Comparison of ENCODE assay signal across 9 cellular contexts in the genomic region with DNA sequence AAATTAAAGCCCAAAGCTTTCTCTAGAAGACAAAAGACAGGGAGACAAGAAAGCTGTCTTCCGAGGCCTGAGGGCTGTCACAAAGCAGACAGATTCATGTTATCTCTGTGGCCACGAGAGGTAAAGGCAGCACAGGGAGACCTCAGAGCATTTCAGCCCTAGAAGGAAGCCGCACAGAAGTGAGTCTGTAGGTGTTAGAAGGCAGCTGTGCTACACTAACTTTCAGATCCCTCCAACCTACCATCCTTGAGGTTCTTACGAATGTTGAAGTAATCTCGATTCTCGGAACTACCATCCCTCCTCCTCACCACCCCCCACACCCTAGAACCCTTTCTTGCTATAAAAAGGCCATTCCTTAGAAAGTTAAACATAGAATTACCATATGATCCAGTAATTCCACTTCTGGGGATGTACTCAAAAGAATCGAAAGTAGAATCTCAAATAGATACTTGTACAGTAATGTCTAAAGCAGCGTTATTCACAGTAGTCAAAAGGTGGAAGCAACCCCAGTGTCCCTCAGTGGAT. TPM values are rescaled to one million over a fixed set of nuclear protein-coding genes. Genes with fewer than 3 reads are reported as not detected.
DNase-seq lines count a peak whose midpoint lies in the region; ATAC-seq and TF ChIP-seq lines count a peak whose summit lies in the region.
"Had no signal": no experiment of that assay in that cellular context is flagged by ENCODE, and none has a peak within 500 bp of the region (broad histone marks: within the 10 kb centered on the region; RNA-seq: fewer than 3 reads in every experiment).

No MANE protein-coding gene starts in this region.

- H3K36me3 ChIP-seq in trophoblast cell (ENCODE audit: control insufficient read depth in 1 of 2, insufficient read depth in 2 of 2, low read length in 2 of 2): no peaks in the 10 kb centered on the region
- no peaks in the 10 kb centered on the region for H3K36me3 ChIP-seq in testis (ENCODE audit: low read depth, missing control alignments)

- H2AFZ ChIP-seq in trophoblast cell (ENCODE audit: insufficient read depth, low read length, poor library complexity): no peak overlapping the region
- H2AFZ ChIP-seq: parathyroid adenoma had no signal

- CTCF ChIA-PET in Calu3 (lab: Charles Lee): no interaction called here

- H3K9me3 Mint-ChIP-seq in activated CD4-positive, alpha-beta T cell treated with anti-CD3 and anti-CD28 coated beads, Interleukin-2, amount 10 ng/mL, durations not matched to agents 24 days and 14 days: no peaks in the 10 kb centered on the region
- H3K9me3 Mint-ChIP-seq in Calu3 (ENCODE audit: low read depth, unreplicated experiment): no peaks in the 10 kb centered on the region

- H2BK12ac ChIP-seq in trophoblast cell (ENCODE audit: low read length): peak overlapping the region; percentile 61

- H3K4me3 Mint-ChIP-seq in activated CD4-positive, alpha-beta T cell treated with anti-CD3 and anti-CD28 coated beads, Interleukin-2, amount 10 ng/mL, durations not matched to agents 24 days and 14 days: peak overlapping the region; percentile 59
- no peak overlapping the region for H3K4me3 Mint-ChIP-seq in Calu3 (ENCODE audit: low read depth, unreplicated experiment)

- H3K9ac ChIP-seq in trophoblast cell (ENCODE audit: low read length): no peak overlapping the region
- H3K9ac ChIP-seq: parathyroid adenoma had no signal

- no CpG with 5 or more reads among the region's 8 CpGs for WGBS in trophoblast cell (ENCODE audit: extremely low coverage, insufficient coverage, insufficient read length)
- 76 to 78% methylated on average over 8 of the region's 8 CpGs for WGBS in testis, 2 donors

- no peaks in the 10 kb centered on the region for H3K9me3 ChIP-seq in trophoblast cell (ENCODE audit: insufficient read depth, low read depth, low read length)
- H3K9me3 ChIP-seq in testis: no peaks in the 10 kb centered on the region

- H3K27ac ChIP-seq in trophoblast cell (ENCODE audit: low read depth, low read length): no peak overlapping the region
- peak overlapping the region in 1 of 2 donors; percentile 24 for H3K27ac ChIP-seq in testis
- H3K27ac ChIP-seq: parathyroid adenoma had no signal

- no peak overlapping the region for H4K12ac ChIP-seq in trophoblast cell (ENCODE audit: low read depth, low read length)

- H3K4me2 ChIP-seq in trophoblast cell (ENCODE audit: low read length): no peak overlapping the region

- H3K14ac ChIP-seq in trophoblast cell (ENCODE audit: low read length): no peak overlapping the region

- no peak overlapping the region for H3K4me3 ChIP-seq in trophoblast cell (ENCODE audit: low read depth, low read length)
- no peak overlapping the region for H3K4me3 ChIP-seq in testis

- intact Hi-C loops in activated CD4-positive, alpha-beta T cell treated with anti-CD3 and anti-CD28 coated beads, Interleukin-2, amount 10 ng/mL, durations not matched to agents 24 days and 14 days (cut with micrococcal nuclease): loop anchor here (1.0 kb wide), 8 partner anchors 15 to 111 kb away; no protein-coding TSS in a partner anchor
- intact Hi-C loops in Calu3 (cut with micrococcal nuclease; ENCODE audit: unreplicated experiment) (no loop called here), testis (cut with DNase I; ENCODE audit: low total_unique reads) (no loop called here)

- no peak for TF ChIP-seq CTCF in Calu3 (IDR thresholded peaks at IDR 0.05; ENCODE audit: unreplicated experiment)
- TF ChIP-seq CTCF in testis (IDR thresholded peaks at IDR 0.05): no peak

- H3K79me2 ChIP-seq in trophoblast cell (ENCODE audit: control insufficient read depth, insufficient read depth, low read length, poor library complexity): peaks cover 3% of the 10 kb centered on the region
- H3K79me2 ChIP-seq: parathyroid adenoma had no signal

- H3K27me3 ChIP-seq in trophoblast cell (ENCODE audit: insufficient read depth, low read length) (no peaks in the 10 kb centered on the region), testis (no peaks in the 10 kb centered on the region)

- no peak for TF ChIP-seq POLR2A in testis (IDR thresholded peaks at IDR 0.05)

- peak; percentile 90 for DNase-seq in activated CD4-positive, alpha-beta T cell treated with anti-CD3 and anti-CD28 coated beads, Interleukin-2, amount 10 ng/mL, durations not matched to agents 24 days and 14 days
- DNase-seq in trophoblast cell (no peak), Calu3 (no peak), testis (no peak), NCI-H187 (lab: John Stamatoyannopoulos, UW) (no peak), SW 1271 (lab: John Stamatoyannopoulos, UW) (no peak)

- H4K91ac ChIP-seq in trophoblast cell (ENCODE audit: low read depth, low read length): no peak overlapping the region

- H3K36me3 Mint-ChIP-seq in activated CD4-positive, alpha-beta T cell treated with anti-CD3 and anti-CD28 coated beads, Interleukin-2, amount 10 ng/mL, durations not matched to agents 24 days and 14 days (ENCODE audit: low read depth): peaks cover 1% of the 10 kb centered on the region
- H3K36me3 Mint-ChIP-seq in Calu3 (ENCODE audit: insufficient read depth, unreplicated experiment): peaks cover 5% of the 10 kb centered on the region

- H2BK120ac ChIP-seq in trophoblast cell (ENCODE audit: insufficient read depth, low read length, poor library complexity): no peak overlapping the region

- ATAC-seq in GM18867 (IDR thresholded peaks at IDR 0.05; ENCODE audit: unreplicated experiment) (peak; percentile 89), HG02870 (IDR thresholded peaks at IDR 0.05; ENCODE audit: unreplicated experiment) (peak; percentile 69)

- no peaks in the 10 kb centered on the region for H3K27me3 Mint-ChIP-seq in activated CD4-positive, alpha-beta T cell treated with anti-CD3 and anti-CD28 coated beads, Interleukin-2, amount 10 ng/mL, durations not matched to agents 24 days and 14 days
- H3K27me3 Mint-ChIP-seq in Calu3 (ENCODE audit: unreplicated experiment): no peaks in the 10 kb centered on the region

- no peak overlapping the region for H2AK5ac ChIP-seq in trophoblast cell (ENCODE audit: low read length)

- H3K4me1 Mint-ChIP-seq in activated CD4-positive, alpha-beta T cell treated with anti-CD3 and anti-CD28 coated beads, Interleukin-2, amount 10 ng/mL, durations not matched to agents 24 days and 14 days: peaks cover 48% of the 10 kb centered on the region
- no peaks in the 10 kb centered on the region for H3K4me1 Mint-ChIP-seq in Calu3 (ENCODE audit: low read depth, unreplicated experiment)

- peak overlapping the region; percentile 92 for H3K27ac Mint-ChIP-seq in activated CD4-positive, alpha-beta T cell treated with anti-CD3 and anti-CD28 coated beads, Interleukin-2, amount 10 ng/mL, durations not matched to agents 24 days and 14 days
- no peak overlapping the region for H3K27ac Mint-ChIP-seq in Calu3 (ENCODE audit: unreplicated experiment)

- no peak overlapping the region for H3K4ac ChIP-seq in trophoblast cell (ENCODE audit: low read depth, low read length)

- H3K18ac ChIP-seq in trophoblast cell (ENCODE audit: low read length): no peak overlapping the region

- no TSS peak for BruUV-seq in Calu3 (replicated peaks; lab: Mats Ljungman, UMichigan)

- H3K4me1 ChIP-seq in trophoblast cell (ENCODE audit: control insufficient read depth in 1 of 2, insufficient read depth in 2 of 2, low read length in 2 of 2) (peaks cover 5 to 6% of the 10 kb centered on the region in 2 experiments), testis (peaks cover 40% of the 10 kb centered on the region)
- H3K4me1 ChIP-seq: parathyroid adenoma had no signal

- H3K79me1 ChIP-seq in trophoblast cell (ENCODE audit: low read length): peaks cover 5% of the 10 kb centered on the region

- no peak overlapping the region for H2BK5ac ChIP-seq in trophoblast cell (ENCODE audit: low read depth, low read length, poor library complexity)

- H4K8ac ChIP-seq in trophoblast cell (ENCODE audit: low read depth, low read length): no peak overlapping the region

- no peak overlapping the region for H3K23ac ChIP-seq in trophoblast cell (ENCODE audit: low read length)

RNA-seq across cellular contexts. Expression of a gene that starts 21.5 kb away (rescaled TPM):
- 94.5 and 106 TPM in 2 replicates for total RNA-seq in activated CD4-positive, alpha-beta T cell treated with anti-CD3 and anti-CD28 coated beads, Interleukin-2, amount 10 ng/mL, durations not matched to agents 24 days and 14 days
- 2.4 and 2.7 TPM in 2 replicates for polyA plus RNA-seq in trophoblast cell (2013)
- 11.1 and 11.9 TPM in 2 replicates for total RNA-seq in Calu3 (2022)
- 10 to 100 TPM; 60.9 to 69.1 TPM for total RNA-seq in testis
- polyA plus RNA-seq in testis (ENCODE audit: insufficient read depth, low read depth, low replicate concordance): 22.9 TPM
